ENCODE assay signal across 13 cellular contexts in genomic region chr18:69161383-69162028, GRCh38.
DNase-seq lines count a peak whose midpoint lies in the region; FAIRE-seq and TF ChIP-seq lines count a peak whose summit lies in the region.
"Had no signal": no experiment of that assay in that cellular context is flagged by ENCODE, and none has a peak within 500 bp of the region (broad histone marks: within the 10 kb centered on the region; RNA-seq: fewer than 3 reads in every experiment).

No MANE protein-coding gene starts in this region.

- H3K4me1 ChIP-seq in mammary epithelial cell (ENCODE audit: insufficient read depth, low read length) (no peaks in the 10 kb centered on the region), breast epithelium (no peaks in the 10 kb centered on the region), prostate gland (replicated peaks) (no peaks in the 10 kb centered on the region)
- H3K4me1 ChIP-seq: adrenal gland, uterus had no signal

- in situ Hi-C loops in mammary epithelial cell (cut with MboI; ENCODE audit: low sequenced_read_pairs in 2 of 2) = no loop called here

- H3K9me3 ChIP-seq in mammary epithelial cell (replicated peaks; ENCODE audit: insufficient read depth, low read length) = no peaks in the 10 kb centered on the region
- no peaks in the 10 kb centered on the region for H3K9me3 ChIP-seq in breast epithelium
- no peaks in the 10 kb centered on the region for H3K9me3 ChIP-seq in prostate gland
- H3K9me3 ChIP-seq: adrenal gland, uterus had no signal

- 51% methylated on average over 9 of the region's 9 CpGs for WGBS in mammary epithelial cell (ENCODE audit: low coverage, missing lambda C conversion rate)
- 46% methylated on average over 9 of the region's 9 CpGs for WGBS in prostate gland

- H3K9ac ChIP-seq in mammary epithelial cell (ENCODE audit: insufficient read depth, low read length) = no peak overlapping the region

- H3K4me3 ChIP-seq in mammary epithelial cell (replicated peaks in 1 of 3; ENCODE audit: insufficient read depth in 1 of 3, low read depth in 2 of 3, low read length in 3 of 3) (no peak overlapping the region), breast epithelium (no peak overlapping the region), cardiac fibroblast (replicated peaks in 1 of 2; ENCODE audit: low read depth in 2 of 2, low read length in 2 of 2) (no peak overlapping the region), prostate gland (no peak overlapping the region)
- H3K4me3 ChIP-seq: adrenal gland, uterus had no signal

- no peak for FAIRE-seq in urothelium cell line (lab: Jason Lieb, UNC)
- FAIRE-seq: GM19239 had no signal

- H3K36me3 ChIP-seq in mammary epithelial cell (ENCODE audit: insufficient read depth, low read length) (no peaks in the 10 kb centered on the region), breast epithelium (no peaks in the 10 kb centered on the region), prostate gland (no peaks in the 10 kb centered on the region)
- H3K36me3 ChIP-seq: adrenal gland, uterus had no signal

- CTCF ChIA-PET in mammary epithelial cell (lab: Charles Lee; ENCODE audit: low non-redundant PET) = no interaction called here

- H3K27me3 ChIP-seq in mammary epithelial cell (ENCODE audit: insufficient read depth, low read length) (no peaks in the 10 kb centered on the region), breast epithelium (no peaks in the 10 kb centered on the region), prostate gland (replicated peaks; ENCODE audit: insufficient read depth) (no peaks in the 10 kb centered on the region)
- H3K27me3 ChIP-seq: adrenal gland, uterus had no signal

- dilution Hi-C loops in mammary epithelial cell (cut with HindIII; ENCODE audit: low sequenced_read_pairs) = no loop called here

- no peaks in the 10 kb centered on the region for H3K79me2 ChIP-seq in mammary epithelial cell (ENCODE audit: insufficient read depth, low read length)

- no peak for DNase-seq in mammary epithelial cell
- DNase-seq in breast epithelium (ENCODE audit: low spot score in 2 of 2) = no peak
- peak; percentile 25 to 51 for DNase-seq in cardiac fibroblast (ENCODE audit: low read depth in 2 of 2)
- peak; percentile 15 for DNase-seq in iPS-NIHi7 (ENCODE audit: extremely low spot score)
- peak; percentile 13 for DNase-seq in urothelium cell line (ENCODE audit: low spot score)
- no peak for DNase-seq in prostate gland (ENCODE audit: low spot score)
- no peak for DNase-seq in DMS153 (lab: John Stamatoyannopoulos, UW)
- DNase-seq in activated naive CD4-positive, alpha-beta T cell treated with Interleukin-2 at 50 U/mL for 16 hours = no peak
- DNase-seq: ACHN, adrenal gland, NCI-H1417 treated with DMSO at 0.1 percent for 48 hours, uterus had no signal

- intact Hi-C loops in mammary epithelial cell (cut with micrococcal nuclease) (no loop called here), breast epithelium (cut with DNase I; ENCODE audit: low total_unique reads) (no loop called here), prostate gland (cut with DNase I) (no loop called here)

- TF ChIP-seq CTCF in mammary epithelial cell (conservative IDR thresholded peaks at IDR 0.05 in 1 of 2, IDR thresholded peaks at IDR 0.05 in 1 of 2; ENCODE audit: extremely low read depth in 1 of 2, insufficient read depth in 1 of 2, low read depth in 1 of 2, low read length in 2 of 2) (no peak), breast epithelium (IDR thresholded peaks at IDR 0.05) (no peak), cardiac fibroblast (IDR thresholded peaks at IDR 0.05; ENCODE audit: low read depth, low read length) (no peak), prostate gland (IDR thresholded peaks at IDR 0.05) (no peak)

- TF ChIP-seq POLR2A in breast epithelium (IDR thresholded peaks at IDR 0.05) (no peak), prostate gland (IDR thresholded peaks at IDR 0.05) (no peak)

- H3K4me2 ChIP-seq in mammary epithelial cell (ENCODE audit: insufficient read depth, low read depth, low read length) = no peak overlapping the region

- no TSS peak for BruUV-seq in mammary epithelial cell (replicated peaks; lab: Mats Ljungman, UMichigan)

- H4K20me1 ChIP-seq in mammary epithelial cell (ENCODE audit: insufficient read depth, low read length) = no peaks in the 10 kb centered on the region

- peak overlapping the region; percentile 49 for H2AFZ ChIP-seq in mammary epithelial cell (ENCODE audit: low read depth, low read length)

- H3K27ac ChIP-seq in mammary epithelial cell (ENCODE audit: insufficient read depth, low read depth, low read length) (no peak overlapping the region), breast epithelium (no peak overlapping the region), prostate gland (no peak overlapping the region)
- H3K27ac ChIP-seq: adrenal gland, uterus had no signal

Comparison
In these comparisons a context has a peak if more than half of its experiments do, and no peak if none do; other contexts are left out.
1. DNase-seq: peak in cardiac fibroblast (2 of 2), iPS-NIHi7 (single experiment) and urothelium cell line (single experiment); none in mammary epithelial cell (single experiment), breast epithelium (0 of 2), prostate gland (single experiment), DMS153 (single experiment) and activated naive CD4-positive, alpha-beta T cell treated with Interleukin-2 at 50 U/mL for 16 hours (single experiment).